ENCODE assay signal across 1 cellular context in genomic region chr14:68630611-68631013, GRCh38.
TF ChIP-seq lines count a peak whose summit lies in the region.

No MANE protein-coding gene starts in this region.

TF ChIP-seq in H1, 55 proteins besides CTCF, POLR2A, EP300 and RAD21:
- TF ChIP-seq RNF2 (IDR thresholded peaks at IDR 0.05; ENCODE audit: borderline replicate concordance, low read depth, low read length, missing control alignments, poor library complexity, severe bottlenecking) (no peak), CHD7 (IDR thresholded peaks at IDR 0.05; ENCODE audit: insufficient replicate concordance, low read length) (no peak), RFX5 (IDR thresholded peaks at IDR 0.05; ENCODE audit: borderline replicate concordance, low read depth, low read length) (no peak), SP1 (IDR thresholded peaks at IDR 0.05; ENCODE audit: low read depth, low read length) (no peak), SIX5 (IDR thresholded peaks at IDR 0.05; ENCODE audit: low read depth, low read length) (no peak), SIRT6 (IDR thresholded peaks at IDR 0.05; ENCODE audit: low read length) (no peak), EZH2 (IDR thresholded peaks at IDR 0.05; ENCODE audit: low read depth, low read length, severe bottlenecking) (no peak), KDM4A (IDR thresholded peaks at IDR 0.05; ENCODE audit: low read depth, low read length, severe bottlenecking) (no peak), TBP (IDR thresholded peaks at IDR 0.05; ENCODE audit: low read depth, low read length) (no peak), RXRA (IDR thresholded peaks at IDR 0.05; ENCODE audit: insufficient read depth, low read depth, low read length) (no peak), PHF8 (conservative IDR thresholded peaks at IDR 0.05; ENCODE audit: low read depth, low read length) (no peak), KDM5A (IDR thresholded peaks at IDR 0.05; ENCODE audit: low read length) (no peak), TCF12 (IDR thresholded peaks at IDR 0.05; ENCODE audit: low read depth, low read length) (no peak), CREB1 (IDR thresholded peaks at IDR 0.05) (no peak)
